1 cellular context compared by ENCODE assay signal in genomic region chr21:9769131-9769498, GRCh38.
TF ChIP-seq lines count a peak whose summit lies in the region.

No MANE protein-coding gene starts in this region.

TF ChIP-seq in HepG2, 621 proteins besides CTCF, POLR2A, EP300 and RAD21:
- 0 out of 2 replicates have a peak, but pooled peaks have one; percentile 15 for TF ChIP-seq MNT (IDR thresholded peaks at IDR 0.05)
